In genomic region chr22:27308513-27308912, GRCh38 we compare ENCODE assay signal across 31 cellular contexts.
"Had no signal": no experiment of that assay in that cellular context is flagged by ENCODE, and none has a peak within 500 bp of the region (broad histone marks: within the 10 kb centered on the region; RNA-seq: fewer than 3 reads in every experiment).

No MANE protein-coding gene starts in this region.

- DNase-seq: naive thymus-derived CD4-positive, alpha-beta T cell; natural killer cell; nephron progenitor cell; occipital lobe; ovary; posterior cingulate gyrus; psoas muscle; right cardiac atrium; right lobe of liver; sigmoid colon; small intestine; stimulated activated CD4-positive, alpha-beta T cell treated with anti-CD3 and anti-CD28 coated beads, Interleukin-15, amount 100 ng/mL, for 24 hours; stimulated activated CD4-positive, alpha-beta T cell treated with anti-CD3 and anti-CD28 coated beads, Interleukin-2, amount 100 ng/mL, for 24 hours; stimulated activated CD4-positive, alpha-beta T cell treated with anti-CD3 and anti-CD28 coated beads, Interleukin-2, amount 100 ng/mL, for 48 hours; stimulated activated CD4-positive, alpha-beta T cell treated with anti-CD3 and anti-CD28 coated beads, Interleukin-4, amount 100 ng/mL, for 24 hours; stimulated activated naive B cell treated with anti-CD40 and anti-IgM and Interleukin-4, amounts not matched to agents 10 μg/mL and 1 μg/mL and 100 μg/mL, for 72 hours; stimulated activated naive CD4-positive, alpha-beta T cell treated with Interleukin-2 at 50 U/mL for 16 hours; stomach; substantia nigra; testis; tibial artery; transverse colon; upper lobe of right lung; uterus had no signal

- H3K4me1 Mint-ChIP-seq: nephron progenitor cell; stimulated activated effector memory CD8-positive, alpha-beta T cell treated with anti-CD3 and anti-CD28 coated beads, Interleukin-12 subunit alpha, Interleukin-12 subunit beta, amount 100 ng/mL, for 72 hours; stimulated activated naive B cell treated with anti-CD40 and anti-IgM and Interleukin-4, amounts not matched to agents 10 μg/mL and 1 μg/mL and 100 μg/mL, for 72 hours had no signal

- H3K4me3 ChIP-seq: ovary, psoas muscle, right lobe of liver, sigmoid colon, stomach, suprapubic skin, testis, tibial artery, transverse colon, upper lobe of right lung, uterus had no signal

- H2AFZ ChIP-seq: parathyroid adenoma had no signal

- H3K27ac Mint-ChIP-seq: naive thymus-derived CD4-positive, alpha-beta T cell; natural killer cell; nephron progenitor cell; progenitor cell of endocrine pancreas; stimulated activated effector memory CD8-positive, alpha-beta T cell treated with anti-CD3 and anti-CD28 coated beads, Interleukin-12 subunit alpha, Interleukin-12 subunit beta, amount 100 ng/mL, for 72 hours; stimulated activated naive B cell treated with anti-CD40 and anti-IgM and Interleukin-4, amounts not matched to agents 10 μg/mL and 1 μg/mL and 100 μg/mL, for 72 hours; stimulated activated naive CD8-positive, alpha-beta T cell treated with anti-CD3 and anti-CD28 coated beads, Interleukin-15, Interleukin-2, amounts not matched to agents 100 ng/mL and 50 ng/mL, for 24 hours; type B pancreatic cell had no signal

- H3K27ac ChIP-seq: ovary, parathyroid adenoma, psoas muscle, right lobe of liver, sigmoid colon, stomach, suprapubic skin, testis, tibial artery, transverse colon, upper lobe of right lung had no signal

- H3K36me3 ChIP-seq: ovary, right lobe of liver, sigmoid colon, stomach, suprapubic skin, tibial artery, transverse colon, upper lobe of right lung, uterus had no signal

- H3K27me3 ChIP-seq: ovary, right lobe of liver, sigmoid colon, testis, tibial artery, transverse colon, uterus had no signal

- ATAC-seq: naive thymus-derived CD4-positive, alpha-beta T cell; natural killer cell; psoas muscle; right cardiac atrium; right lobe of liver; stimulated activated effector memory CD8-positive, alpha-beta T cell treated with anti-CD3 and anti-CD28 coated beads, Interleukin-12 subunit alpha, Interleukin-12 subunit beta, amount 100 ng/mL, for 72 hours; stimulated activated naive B cell treated with anti-CD40 and anti-IgM and Interleukin-4, amounts not matched to agents 10 μg/mL and 1 μg/mL and 100 μg/mL, for 72 hours; upper lobe of right lung had no signal

- H3K36me3 Mint-ChIP-seq: natural killer cell; stimulated activated effector memory CD8-positive, alpha-beta T cell treated with anti-CD3 and anti-CD28 coated beads, Interleukin-12 subunit alpha, Interleukin-12 subunit beta, amount 100 ng/mL, for 72 hours; stimulated activated naive B cell treated with anti-CD40 and anti-IgM and Interleukin-4, amounts not matched to agents 10 μg/mL and 1 μg/mL and 100 μg/mL, for 72 hours; type B pancreatic cell had no signal

- H3K9me3 ChIP-seq: ovary, psoas muscle, right lobe of liver, sigmoid colon, suprapubic skin, testis, transverse colon, upper lobe of right lung, uterus had no signal

- H3K9me3 Mint-ChIP-seq: natural killer cell, neural crest cell had no signal

- H3K4me1 ChIP-seq: parathyroid adenoma, psoas muscle, right lobe of liver, suprapubic skin, upper lobe of right lung, uterus had no signal

- H3K9ac ChIP-seq: parathyroid adenoma had no signal

- H3K4me3 Mint-ChIP-seq: naive thymus-derived CD4-positive, alpha-beta T cell; natural killer cell; nephron progenitor cell; neural crest cell; stimulated activated effector memory CD8-positive, alpha-beta T cell treated with anti-CD3 and anti-CD28 coated beads, Interleukin-12 subunit alpha, Interleukin-12 subunit beta, amount 100 ng/mL, for 72 hours; stimulated activated naive B cell treated with anti-CD40 and anti-IgM and Interleukin-4, amounts not matched to agents 10 μg/mL and 1 μg/mL and 100 μg/mL, for 72 hours; stimulated activated naive CD8-positive, alpha-beta T cell treated with anti-CD3 and anti-CD28 coated beads, Interleukin-15, Interleukin-2, amounts not matched to agents 100 ng/mL and 50 ng/mL, for 24 hours; type B pancreatic cell had no signal

- H3K79me2 ChIP-seq: parathyroid adenoma had no signal

- H3K27me3 Mint-ChIP-seq: stimulated activated naive CD8-positive, alpha-beta T cell treated with anti-CD3 and anti-CD28 coated beads, Interleukin-15, Interleukin-2, amounts not matched to agents 100 ng/mL and 50 ng/mL, for 24 hours had no signal
